Comparison of ENCODE assay signal across 19 cellular contexts in the genomic region with DNA sequence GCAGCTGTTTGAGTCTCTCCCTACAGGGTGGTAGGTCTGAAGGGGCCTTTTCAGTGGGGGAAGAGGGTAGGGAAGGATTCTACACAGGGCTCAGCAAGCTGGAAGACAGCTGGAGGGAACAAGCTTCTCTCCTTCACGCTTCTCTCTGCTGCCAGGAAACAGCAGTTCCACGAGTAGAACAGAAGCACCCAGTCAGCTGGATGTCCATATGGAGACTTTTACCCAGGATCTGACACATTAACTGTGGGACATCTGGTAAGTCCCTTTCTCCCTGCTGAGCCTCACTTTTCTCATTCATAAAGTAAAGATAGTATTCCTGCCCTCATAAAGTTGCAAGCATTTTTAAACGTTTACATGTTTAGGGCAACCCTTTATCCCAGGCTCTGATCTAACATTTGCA.
DNase-seq lines count a peak whose midpoint lies in the region; TF ChIP-seq lines count a peak whose summit lies in the region.
"Had no signal": no experiment of that assay in that cellular context is flagged by ENCODE, and none has a peak within 500 bp of the region (broad histone marks: within the 10 kb centered on the region; RNA-seq: fewer than 3 reads in every experiment).

No MANE protein-coding gene starts in this region.

- no peaks in the 10 kb centered on the region for H3K9me3 ChIP-seq in esophagus muscularis mucosa
- no peaks in the 10 kb centered on the region for H3K9me3 ChIP-seq in prostate gland
- H3K9me3 ChIP-seq: SJSA1 had no signal

- no peak for TF ChIP-seq EP300 in esophagus muscularis mucosa (IDR thresholded peaks at IDR 0.05)

- H3K4me3 ChIP-seq in esophagus muscularis mucosa (no peak overlapping the region), prostate gland (no peak overlapping the region)
- H3K4me3 ChIP-seq: SJSA1 had no signal

- 48% methylated on average over 3 of the region's 3 CpGs for WGBS in esophagus muscularis mucosa
- WGBS in prostate gland, result 26% methylated on average over 3 of the region's 3 CpGs

- H3K27ac ChIP-seq in esophagus muscularis mucosa (replicated peaks in 1 of 4), result no peak overlapping the region
- no peak overlapping the region for H3K27ac ChIP-seq in prostate gland
- H3K27ac ChIP-seq: SJSA1 had no signal

- H3K36me3 ChIP-seq in esophagus muscularis mucosa, result no peaks in the 10 kb centered on the region
- no peaks in the 10 kb centered on the region for H3K36me3 ChIP-seq in prostate gland
- H3K36me3 ChIP-seq: SJSA1 had no signal

- H3K4me1 ChIP-seq in esophagus muscularis mucosa (no peaks in the 10 kb centered on the region), prostate gland (replicated peaks) (no peaks in the 10 kb centered on the region)
- H3K4me1 ChIP-seq: SJSA1 had no signal

- H3K27me3 ChIP-seq in esophagus muscularis mucosa (no peaks in the 10 kb centered on the region), prostate gland (replicated peaks; ENCODE audit: insufficient read depth) (no peaks in the 10 kb centered on the region)
- H3K27me3 ChIP-seq: SJSA1 had no signal

- TF ChIP-seq POLR2A in esophagus muscularis mucosa (IDR thresholded peaks at IDR 0.05; ENCODE audit: low read depth) (no peak), prostate gland (IDR thresholded peaks at IDR 0.05) (no peak)

- intact Hi-C loops in esophagus muscularis mucosa (cut with DNase I), result no loop called here
- intact Hi-C loops in prostate gland (cut with DNase I), result no loop called here

- DNase-seq in Ammon's horn (ENCODE audit: low spot score) (peak; percentile 19), DMS53 treated with DMSO at 0.1 percent for 48 hours (lab: John Stamatoyannopoulos, UW; ENCODE audit: unreplicated experiment) (peak; percentile 97), NCI-H524 treated with DMSO at 0.1 percent for 48 hours (lab: John Stamatoyannopoulos, UW) (peak; percentile 69), esophagus muscularis mucosa (ENCODE audit: extremely low spot score) (peak; percentile 64), nucleus accumbens (lab: John Stamatoyannopoulos, UW) (no peak), amygdala (lab: John Stamatoyannopoulos, UW) (no peak), prostate gland (ENCODE audit: low spot score) (no peak), COR-L47 (lab: John Stamatoyannopoulos, UW) (no peak)
- DNase-seq: 8988T, ACHN, DND-41, NCI-H1048, NCI-H1930, NCI-H2227 treated with DMSO at 0.1 percent for 48 hours, NCI-H748 treated with DMSO at 0.1 percent for 48 hours, Right ventricle myocardium superior, RPMI8226, T-cell had no signal

- TF ChIP-seq CTCF in esophagus muscularis mucosa (IDR thresholded peaks at IDR 0.05), result no peak
- no peak for TF ChIP-seq CTCF in prostate gland (IDR thresholded peaks at IDR 0.05)

Comparison
In these comparisons a context has a peak if more than half of its experiments do, and no peak if none do; other contexts are left out.
1. DNase-seq: peak in Ammon's horn (single experiment), DMS53 treated with DMSO at 0.1 percent for 48 hours (single experiment), NCI-H524 treated with DMSO at 0.1 percent for 48 hours (single experiment) and esophagus muscularis mucosa (single experiment); none in nucleus accumbens (0 of 56), amygdala (0 of 56), prostate gland (single experiment) and COR-L47 (single experiment).